ENCODE assay signal across 10 cellular contexts in genomic region chr22:17368144-17368726, GRCh38. TPM values are rescaled to one million over a fixed set of nuclear protein-coding genes. Genes with fewer than 3 reads are reported as not detected.
DNase-seq lines count a peak whose midpoint lies in the region; ATAC-seq, FAIRE-seq and TF ChIP-seq lines count a peak whose summit lies in the region.
"Had no signal": no experiment of that assay in that cellular context is flagged by ENCODE, and none has a peak within 500 bp of the region (broad histone marks: within the 10 kb centered on the region; RNA-seq: fewer than 3 reads in every experiment).

No MANE protein-coding gene starts in this region.

- CTCF ChIA-PET in A549 (lab: Yijun Ruan, JAX) (interaction anchor here (0.6 to 1.5 kb wide), 2 partner anchors 19 to 40 kb away, joined by 3 to 5 read pairs; no protein-coding TSS in a partner anchor), HCT116 (lab: Charles Lee) (interaction anchor here (1.0 to 1.3 kb wide), 3 partner anchors 9 to 197 kb away, joined by 4 read pairs; no protein-coding TSS in a partner anchor)

- WGBS in A549 (ENCODE audit: missing lambda C conversion rate) = 12% methylated on average over 18 of the region's 18 CpGs

- ATAC-seq in A549 (peak in 1 of 2 experiments; percentile 17; a peak in 2 of 6 replicates), HCT116 (no peak), HG02884 (IDR thresholded peaks at IDR 0.05; ENCODE audit: unreplicated experiment) (no peak)
- no peak for ATAC-seq in central memory CD8-positive, alpha-beta T cell (replicated peaks; ENCODE audit: extremely low read depth, poor library complexity, severe bottlenecking)

- no peak overlapping the region for H3K27ac Mint-ChIP-seq in central memory CD8-positive, alpha-beta T cell (ENCODE audit: low read depth)

- no peak for TF ChIP-seq CTCF in A549 (IDR thresholded peaks at IDR 0.05)
- no peak for TF ChIP-seq CTCF in HCT116 (IDR thresholded peaks at IDR 0.05 in 2 of 3, conservative IDR thresholded peaks at IDR 0.05 in 1 of 3; ENCODE audit: borderline replicate concordance in 1 of 3, insufficient read depth in 1 of 3, low read depth in 2 of 3, low read length in 2 of 3)

- H3K36me3 ChIP-seq in HCT116 (ENCODE audit: control insufficient read depth in 1 of 2, insufficient read depth in 2 of 2, low read length in 2 of 2) (no peaks in the 10 kb centered on the region), muscle layer of colon (ENCODE audit: insufficient read depth, low read length) (no peaks in the 10 kb centered on the region)
- H3K36me3 ChIP-seq: SJSA1 had no signal

- RAD21 ChIA-PET in HCT116 (lab: Charles Lee; ENCODE audit: low non-redundant PET in 1 of 2, low total read pairs in 2 of 2, uncharacterized antibody in 2 of 2, unreplicated experiment in 2 of 2) = no interaction called here

- no peaks in the 10 kb centered on the region for H3K79me2 ChIP-seq in HCT116 (ENCODE audit: insufficient read depth, low read length)

- H3K4me2 ChIP-seq in A549 = peak overlapping the region; percentile 95
- peak overlapping the region; percentile 98 for H3K4me2 ChIP-seq in HCT116 (ENCODE audit: low read length)

- peak overlapping the region; percentile 52 for H3K4me3 Mint-ChIP-seq in central memory CD8-positive, alpha-beta T cell

- no peak overlapping the region for H3K27ac ChIP-seq in A549
- H3K27ac ChIP-seq in HCT116 (ENCODE audit: low read depth, low read length) = no peak overlapping the region; the same call in 1 of the 2 replicates
- H3K27ac ChIP-seq in muscle layer of colon (ENCODE audit: low read depth, low read length) = no peak overlapping the region
- H3K27ac ChIP-seq: SJSA1 had no signal

- H3K9me3 ChIP-seq in A549 (no peaks in the 10 kb centered on the region), HCT116 (ENCODE audit: control insufficient read depth in 1 of 2, insufficient read depth in 1 of 2, low read depth in 1 of 2, low read length in 2 of 2) (no peaks in the 10 kb centered on the region), muscle layer of colon (ENCODE audit: low read length) (no peaks in the 10 kb centered on the region)
- H3K9me3 ChIP-seq: SJSA1 had no signal

- H3K27me3 ChIP-seq in HCT116 (ENCODE audit: insufficient read depth, low read length) = no peaks in the 10 kb centered on the region
- peaks cover 24 to 49% of the 10 kb centered on the region in 2 donors for H3K27me3 ChIP-seq in muscle layer of colon (ENCODE audit: control insufficient read depth in 1 of 2, insufficient read depth in 2 of 2, low read length in 2 of 2)

- H3K9me3 Mint-ChIP-seq in central memory CD8-positive, alpha-beta T cell = no peaks in the 10 kb centered on the region

- H3K9ac ChIP-seq in HCT116 (ENCODE audit: low read length) (peak overlapping the region; percentile 49; the same call in 1 of the 2 replicates), muscle layer of colon (ENCODE audit: low read length) (no peak overlapping the region)

- TF ChIP-seq POLR2A in A549 (IDR thresholded peaks at IDR 0.05; ENCODE audit: low read length) (no peak), HCT116 (IDR thresholded peaks at IDR 0.05; ENCODE audit: borderline replicate concordance, extremely low read depth, insufficient read depth, insufficient read length) (no peak)

- H3K4me1 ChIP-seq in A549 (0 out of 3 replicates have a peak, but pooled peaks cover 13% of the 10 kb centered on the region), HCT116 (ENCODE audit: control insufficient read depth in 1 of 2, insufficient read depth in 2 of 2, low read length in 2 of 2) (peaks cover 21 to 26% of the 10 kb centered on the region in 2 experiments; a peak in 3 of 4 replicates), muscle layer of colon (ENCODE audit: insufficient read depth, low read length) (peaks cover 19% of the 10 kb centered on the region)

- H3K4me3 ChIP-seq in A549 = peak overlapping the region; percentile 51
- H3K4me3 ChIP-seq in HCT116 (replicated peaks in 1 of 2; ENCODE audit: low read depth in 1 of 2, low read length in 2 of 2) = peak overlapping the region; percentile 59 to 70
- H3K4me3 ChIP-seq in muscle layer of colon (ENCODE audit: low read depth in 1 of 2, low read length in 2 of 2) = peak overlapping the region; percentile 3 to 37
- H3K4me3 ChIP-seq: SJSA1 had no signal

- H3K36me3 Mint-ChIP-seq in central memory CD8-positive, alpha-beta T cell (ENCODE audit: insufficient read depth) = no peaks in the 10 kb centered on the region

- TF ChIP-seq EP300 in A549 (IDR thresholded peaks at IDR 0.05) = no peak

- POLR2A ChIA-PET in A549 (lab: Yijun Ruan, JAX) (interaction anchor here (0.7 kb wide), 1 partner anchor 196 kb away, joined by 7 read pairs; no protein-coding TSS in a partner anchor), HCT116 (lab: Charles Lee) (interaction anchor here (1.0 to 1.4 kb wide), 2 partner anchors 9 to 22 kb away, joined by 3 to 4 read pairs; no protein-coding TSS in a partner anchor)

- intact Hi-C loops in HCT116 (cut with micrococcal nuclease) = loop anchor here (2.0 to 5.0 kb wide), 2 partner anchors 133 to 196 kb away; no protein-coding TSS in a partner anchor

- BruUV-seq in HCT116 (replicated peaks; lab: Mats Ljungman, UMichigan) = TSS peak; percentile 36

- TF ChIP-seq RAD21 in A549 (conservative IDR thresholded peaks at IDR 0.05 in 1 of 2, IDR thresholded peaks at IDR 0.05 in 1 of 2) = no peak
- TF ChIP-seq RAD21 in HCT116 (IDR thresholded peaks at IDR 0.05; ENCODE audit: low read depth) = no peak

- peak overlapping the region; percentile 59 for H2AFZ ChIP-seq in HCT116 (ENCODE audit: low read depth, low read length, poor library complexity, severe bottlenecking)

- H3K9me2 ChIP-seq in HCT116 (ENCODE audit: insufficient read depth) = no peaks in the 10 kb centered on the region

- DNase-seq in A549 (ENCODE audit: low read depth in 1 of 2, low spot score in 1 of 2) (no peak), HCT116 (ENCODE audit: low read depth, low spot score) (no peak), NCI-H226 (no peak), NCI-H2081 treated with DMSO at 0.1 percent for 48 hours (lab: John Stamatoyannopoulos, UW) (no peak), germinal center (ENCODE audit: low spot score) (no peak)
- DNase-seq in central memory CD8-positive, alpha-beta T cell (ENCODE audit: low spot score in 2 of 2) = no peak
- DNase-seq: cortex of kidney had no signal

- FAIRE-seq in A549 (lab: Jason Lieb, UNC) = no peak

- H4K20me1 ChIP-seq in HCT116 (ENCODE audit: insufficient read depth) = no peaks in the 10 kb centered on the region

- H3K4me1 Mint-ChIP-seq in central memory CD8-positive, alpha-beta T cell = peaks cover 14% of the 10 kb centered on the region

- H3K27me3 Mint-ChIP-seq in central memory CD8-positive, alpha-beta T cell = peaks cover 70% of the 10 kb centered on the region

TF ChIP-seq in A549, 52 proteins besides CTCF, POLR2A, EP300 and RAD21 (continues in another document):
- TF ChIP-seq, protein P1, sequence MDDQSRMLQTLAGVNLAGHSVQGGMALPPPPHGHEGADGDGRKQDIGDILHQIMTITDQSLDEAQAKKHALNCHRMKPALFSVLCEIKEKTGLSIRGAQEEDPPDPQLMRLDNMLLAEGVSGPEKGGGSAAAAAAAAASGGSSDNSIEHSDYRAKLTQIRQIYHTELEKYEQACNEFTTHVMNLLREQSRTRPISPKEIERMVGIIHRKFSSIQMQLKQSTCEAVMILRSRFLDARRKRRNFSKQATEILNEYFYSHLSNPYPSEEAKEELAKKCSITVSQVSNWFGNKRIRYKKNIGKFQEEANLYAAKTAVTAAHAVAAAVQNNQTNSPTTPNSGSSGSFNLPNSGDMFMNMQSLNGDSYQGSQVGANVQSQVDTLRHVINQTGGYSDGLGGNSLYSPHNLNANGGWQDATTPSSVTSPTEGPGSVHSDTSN (IDR thresholded peaks at IDR 0.05) = no peak
- no peak for TF ChIP-seq TFCP2L1 (CRISPR knock-in tag; IDR thresholded peaks at IDR 0.05)
- no peak for TF ChIP-seq USF2 (IDR thresholded peaks at IDR 0.05)
- TF ChIP-seq CEBPB (IDR thresholded peaks at IDR 0.05) = no peak
- TF ChIP-seq RARB (CRISPR knock-in tag; IDR thresholded peaks at IDR 0.05) = no peak
- TF ChIP-seq ZC3H11A (IDR thresholded peaks at IDR 0.05) = no peak

TF ChIP-seq in HCT116, 20 proteins besides CTCF, POLR2A, EP300 and RAD21 (continues in another document):
- TF ChIP-seq ZNF274 (IDR thresholded peaks at IDR 0.05; ENCODE audit: low read depth, low read length) (no peak), SRF (IDR thresholded peaks at IDR 0.05; ENCODE audit: low read depth) (no peak), CEBPB (IDR thresholded peaks at IDR 0.05; ENCODE audit: low read depth) (no peak), YY1 (IDR thresholded peaks at IDR 0.05; ENCODE audit: extremely low read depth, insufficient replicate concordance, low read depth, low read length) (no peak), ELF1 (IDR thresholded peaks at IDR 0.05; ENCODE audit: borderline replicate concordance, low read depth) (no peak), EZH2 (IDR thresholded peaks at IDR 0.05) (no peak), POLR2AphosphoS5 (IDR thresholded peaks at IDR 0.05; ENCODE audit: low read depth, low read length) (no peak), SP1 (IDR thresholded peaks at IDR 0.05; ENCODE audit: low read depth) (no peak)
- TF ChIP-seq, protein P2, sequence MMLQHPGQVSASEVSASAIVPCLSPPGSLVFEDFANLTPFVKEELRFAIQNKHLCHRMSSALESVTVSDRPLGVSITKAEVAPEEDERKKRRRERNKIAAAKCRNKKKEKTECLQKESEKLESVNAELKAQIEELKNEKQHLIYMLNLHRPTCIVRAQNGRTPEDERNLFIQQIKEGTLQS (IDR thresholded peaks at IDR 0.05) = no peak
- TF ChIP-seq, protein P3, sequence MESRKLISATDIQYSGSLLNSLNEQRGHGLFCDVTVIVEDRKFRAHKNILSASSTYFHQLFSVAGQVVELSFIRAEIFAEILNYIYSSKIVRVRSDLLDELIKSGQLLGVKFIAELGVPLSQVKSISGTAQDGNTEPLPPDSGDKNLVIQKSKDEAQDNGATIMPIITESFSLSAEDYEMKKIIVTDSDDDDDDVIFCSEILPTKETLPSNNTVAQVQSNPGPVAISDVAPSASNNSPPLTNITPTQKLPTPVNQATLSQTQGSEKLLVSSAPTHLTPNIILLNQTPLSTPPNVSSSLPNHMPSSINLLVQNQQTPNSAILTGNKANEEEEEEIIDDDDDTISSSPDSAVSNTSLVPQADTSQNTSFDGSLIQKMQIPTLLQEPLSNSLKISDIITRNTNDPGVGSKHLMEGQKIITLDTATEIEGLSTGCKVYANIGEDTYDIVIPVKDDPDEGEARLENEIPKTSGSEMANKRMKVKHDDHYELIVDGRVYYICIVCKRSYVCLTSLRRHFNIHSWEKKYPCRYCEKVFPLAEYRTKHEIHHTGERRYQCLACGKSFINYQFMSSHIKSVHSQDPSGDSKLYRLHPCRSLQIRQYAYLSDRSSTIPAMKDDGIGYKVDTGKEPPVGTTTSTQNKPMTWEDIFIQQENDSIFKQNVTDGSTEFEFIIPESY (IDR thresholded peaks at IDR 0.05; ENCODE audit: extremely low read depth, insufficient replicate concordance, low read length) = no peak

RNA-seq across cellular contexts. Expression of gene CECR2, which starts 1.0 kb away (rescaled TPM):
- polyA plus RNA-seq in A549 (2011; rRNA removed) (0.01 and 0.05 TPM in 2 replicates), A549 (2017; fragmentation: RNase III; extraction: RNeasy Plus Mini Kit Qiagen cat#74134 plus additional on column Dnase treatment) (0.01 to 0.06 TPM (median 0.03 TPM) in 3 replicates)
- 0.01 and 0.03 TPM in 2 replicates for polyA plus RNA-seq in A549 (2012; cell fraction: cytosol; rRNA removed)
- 0.01 TPM in 2 replicates for polyA plus RNA-seq in A549 (2012; cell fraction: nucleus; rRNA removed)
- 0.08 and 0.10 TPM in 2 replicates for polyA minus RNA-seq in A549 (2011; rRNA and poly(A)+ RNA removed)
- 6.0 TPM for total RNA-seq in HCT116 (2021; ENCODE audit: unreplicated experiment)
- polyA plus RNA-seq in HCT116 (2012) = 2.1 TPM in 2 replicates
- total RNA-seq: SJSA1 had no signal
